In the genomic region with DNA sequence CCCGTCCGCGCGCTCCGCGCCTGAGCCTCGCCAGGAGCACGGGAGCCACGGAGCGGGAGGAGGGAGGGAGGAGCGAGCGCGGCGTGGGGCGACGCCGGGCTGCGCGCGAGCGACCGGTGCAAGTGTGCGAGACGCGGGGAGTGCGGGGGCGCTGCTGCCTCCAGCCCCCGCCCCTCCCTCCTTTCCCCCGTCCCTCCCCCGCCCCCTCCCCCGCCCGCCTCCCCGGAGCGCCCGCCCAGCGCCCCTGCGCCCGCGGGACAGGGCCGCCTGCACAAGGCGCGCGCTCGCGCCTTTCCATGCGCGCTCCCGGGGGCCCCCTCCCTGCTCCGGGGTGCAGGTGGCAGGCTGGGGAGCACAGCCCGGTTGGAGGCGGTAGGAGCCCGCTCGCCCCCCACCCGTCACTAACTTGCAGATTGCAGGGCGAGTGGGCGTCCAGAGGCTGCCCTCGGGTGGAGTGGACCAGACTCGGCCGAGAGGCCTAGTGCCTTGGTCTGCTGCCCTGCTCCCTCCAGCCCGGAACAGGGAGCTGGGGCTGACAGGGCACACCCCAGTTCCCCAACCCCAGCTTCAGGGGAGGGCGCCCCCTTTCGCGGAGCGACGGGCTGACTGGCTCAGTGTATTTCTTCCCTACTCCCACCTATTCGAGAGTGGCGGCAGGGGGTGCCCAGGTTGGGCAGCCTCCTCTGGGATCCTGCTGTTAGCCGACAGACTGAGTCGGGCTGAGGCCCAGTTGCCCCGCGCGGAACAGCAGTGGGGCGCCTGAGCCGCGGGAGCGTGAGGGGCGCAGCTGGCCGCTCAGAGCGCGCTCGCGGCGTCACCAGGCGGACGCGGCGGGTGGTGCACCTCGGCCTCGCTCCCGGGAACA, we compare ENCODE assay signal across 8 cellular contexts. TPM values are rescaled to one million over a fixed set of nuclear protein-coding genes. Genes with fewer than 3 reads are reported as not detected.
A peak's percentile ranks its signal among the peaks of the same experiment; 100 is the strongest.
DNase-seq lines count a peak whose midpoint lies in the region; ATAC-seq lines count a peak whose summit lies in the region.

Gene WNT7A (minus strand): TSS at position 126 of the 865 bp plus-strand sequence. CDS start 255 bp downstream, outside the sequence.

- H3K27ac ChIP-seq in subcutaneous abdominal adipose tissue (ENCODE audit: low read depth, low read length), result no peak within 1 kb of the TSS

- peaks cover 0 to 11% (median 7%) of the 10 kb centered on the region in 5 donors for H3K9me3 ChIP-seq in subcutaneous abdominal adipose tissue (ENCODE audit: control insufficient read depth in 5 of 5, low read length in 5 of 5)

- ATAC-seq in GM19023 (IDR thresholded peaks at IDR 0.05; ENCODE audit: unreplicated experiment) (no peak), GM21526 (IDR thresholded peaks at IDR 0.05; ENCODE audit: low FRiP score, unreplicated experiment) (no peak)

- H3K9ac ChIP-seq in subcutaneous abdominal adipose tissue (ENCODE audit: low read length in 5 of 5), result no peak within 1 kb of the TSS

- peak; percentile 81 for DNase-seq in DMS 273 (lab: John Stamatoyannopoulos, UW; ENCODE audit: unreplicated experiment)
- DNase-seq in DMS 273 treated with DMSO at 0.1 percent for 48 hours (lab: John Stamatoyannopoulos, UW), result no peak
- DNase-seq in activated CD4-positive, alpha-beta T cell treated with anti-CD3 and anti-CD28 coated beads for 1 hour, result peak; percentile 46
- peak; percentile 58 for DNase-seq in dermis blood vessel endothelial cell
- DNase-seq in mesenteric fat pad (ENCODE audit: low spot score), result peak; percentile 86

- H3K4me1 ChIP-seq in subcutaneous abdominal adipose tissue (ENCODE audit: control insufficient read depth in 5 of 5, insufficient read depth in 5 of 5, low read length in 5 of 5), result peaks cover 0 to 27% (median 22%) of the 10 kb centered on the region in 5 donors

- H3K36me3 ChIP-seq in subcutaneous abdominal adipose tissue (ENCODE audit: control insufficient read depth in 5 of 5, insufficient read depth in 5 of 5, low read length in 5 of 5), result no peaks in the 10 kb centered on the region

- H3K27me3 ChIP-seq in subcutaneous abdominal adipose tissue (ENCODE audit: control insufficient read depth in 5 of 5, insufficient read depth in 4 of 5, low read length in 5 of 5), result peaks cover 27 to 78% (median 61%) of the 10 kb centered on the region in 5 donors

- peak within 1 kb of the TSS in 3 of 5 donors; percentile 14 to 34 (median 28) for H3K4me3 ChIP-seq in subcutaneous abdominal adipose tissue (ENCODE audit: low read depth in 1 of 5, low read length in 5 of 5)

RNA-seq across cellular contexts. Expression of gene WNT7A, which starts in this region (rescaled TPM):
- total RNA-seq in dermis blood vessel endothelial cell, result under 0.01 TPM in 2 replicates
- total RNA-seq in mesenteric fat pad, result not detected

Comparison
In these comparisons a context has a peak if more than half of its experiments do, and no peak if none do; other contexts are left out.
1. Peak in DNase-seq in dermis blood vessel endothelial cell; RNA of the gene not detected or under 1 TPM.
2. Peak in DNase-seq in mesenteric fat pad; RNA of the gene not detected or under 1 TPM.